26 cellular contexts compared by ENCODE assay signal in genomic region chr12:121751034-121751433, GRCh38. TPM values are rescaled to one million over a fixed set of nuclear protein-coding genes. Genes with fewer than 3 reads are reported as not detected.
DNase-seq lines count a peak whose midpoint lies in the region; ATAC-seq, FAIRE-seq and TF ChIP-seq lines count a peak whose summit lies in the region.
"Had no signal": no experiment of that assay in that cellular context is flagged by ENCODE, and none has a peak within 500 bp of the region (broad histone marks: within the 10 kb centered on the region; RNA-seq: fewer than 3 reads in every experiment).

No MANE protein-coding gene starts in this region.

- H3K27ac Mint-ChIP-seq in CD8-positive, alpha-beta memory T cell = no peak overlapping the region
- peak overlapping the region; percentile 71 for H3K27ac Mint-ChIP-seq in central memory CD8-positive, alpha-beta T cell (ENCODE audit: low read depth)
- peak overlapping the region in 2 of 6 donors; percentile 79 to 80 for H3K27ac Mint-ChIP-seq in immature natural killer cell
- H3K27ac Mint-ChIP-seq: HFFc6 had no signal

- no peak for FAIRE-seq in GM12891 (lab: Jason Lieb, UNC)
- FAIRE-seq: A549, D721Med, GM12878, GM18507, H54 had no signal

- H3K4me2 ChIP-seq in osteoblast (ENCODE audit: insufficient read depth, low read length) = no peak overlapping the region
- H3K4me2 ChIP-seq: A549; BLaER1 treated with 17β-estradiol and CSF1 and Interleukin-3, amounts not matched to agents 10 nM and 100 nM had no signal

- no peak overlapping the region for H3K4me3 ChIP-seq in CD8-positive, alpha-beta memory T cell (ENCODE audit: low read length)
- H3K4me3 ChIP-seq in osteoblast (ENCODE audit: insufficient read depth, low read length) = no peak overlapping the region
- H3K4me3 ChIP-seq: A549; BLaER1 treated with 17β-estradiol and CSF1 and Interleukin-3, amounts not matched to agents 10 nM and 100 nM; GM12878; HAP-1 had no signal

- no peak for TF ChIP-seq POLR2A in GM12891 (IDR thresholded peaks at IDR 0.05; ENCODE audit: low read depth, low read length)

- peaks cover 0 to 4% (median 0%) of the 10 kb centered on the region in 3 donors for H3K36me3 Mint-ChIP-seq in CD8-positive, alpha-beta memory T cell
- peaks cover 7% of the 10 kb centered on the region for H3K36me3 Mint-ChIP-seq in central memory CD8-positive, alpha-beta T cell (ENCODE audit: insufficient read depth)
- peaks cover 0 to 3% (median 0%) of the 10 kb centered on the region in 3 donors for H3K36me3 Mint-ChIP-seq in immature natural killer cell

- DNase-seq in CD8-positive, alpha-beta memory T cell = peak in 1 of 5 donors; percentile 48
- DNase-seq in central memory CD8-positive, alpha-beta T cell (ENCODE audit: low spot score in 2 of 2) = no peak
- DNase-seq in immature natural killer cell = peak in 2 of 3 donors; percentile 28 to 37
- peak; percentile 47 for DNase-seq in osteoblast (ENCODE audit: insufficient read length, low spot score, missing footprints)
- no peak for DNase-seq in cardiac septum (ENCODE audit: low spot score)
- DNase-seq in C1 segment of cervical spinal cord (lab: John Stamatoyannopoulos, UW) = no peak
- DNase-seq in GM12891 (ENCODE audit: insufficient read length, low spot score) = no peak
- DNase-seq: 8988T; ACHN; AML-193; BE2C; CD4-positive, alpha-beta memory T cell; DMS 273 treated with DMSO at 0.1 percent for 48 hours; DMS79; EL; GDM1; GOT3; HFFc6 had no signal

- no peak overlapping the region for H2AFZ ChIP-seq in osteoblast (ENCODE audit: low read length)

- no peak overlapping the region for H3K4me3 Mint-ChIP-seq in CD8-positive, alpha-beta memory T cell
- no peak overlapping the region for H3K4me3 Mint-ChIP-seq in central memory CD8-positive, alpha-beta T cell
- no peak overlapping the region for H3K4me3 Mint-ChIP-seq in immature natural killer cell
- H3K4me3 Mint-ChIP-seq: CD4-positive, alpha-beta memory T cell; HFFc6 had no signal

- peaks cover 0 to 1% (median 0%) of the 10 kb centered on the region in 5 donors for H3K9me3 Mint-ChIP-seq in CD8-positive, alpha-beta memory T cell
- no peaks in the 10 kb centered on the region for H3K9me3 Mint-ChIP-seq in central memory CD8-positive, alpha-beta T cell
- H3K9me3 Mint-ChIP-seq in immature natural killer cell = no peaks in the 10 kb centered on the region
- H3K9me3 Mint-ChIP-seq: CD4-positive, alpha-beta memory T cell; HFFc6 had no signal

- H3K27me3 Mint-ChIP-seq in CD8-positive, alpha-beta memory T cell = no peaks in the 10 kb centered on the region
- H3K27me3 Mint-ChIP-seq in central memory CD8-positive, alpha-beta T cell = no peaks in the 10 kb centered on the region
- H3K27me3 Mint-ChIP-seq in immature natural killer cell (ENCODE audit: low read depth in 3 of 3) = peaks cover 11 to 26% (median 13%) of the 10 kb centered on the region in 3 donors
- H3K27me3 Mint-ChIP-seq: CD4-positive, alpha-beta memory T cell had no signal

- peak overlapping the region; percentile 16 for H3K27ac ChIP-seq in CD8-positive, alpha-beta memory T cell (ENCODE audit: low read depth, low read length)
- no peak overlapping the region for H3K27ac ChIP-seq in osteoblast (ENCODE audit: low read depth, low read length)
- H3K27ac ChIP-seq: BLaER1 treated with 17β-estradiol and CSF1 and Interleukin-3, amounts not matched to agents 10 nM and 100 nM had no signal

- H3K4me1 ChIP-seq in CD8-positive, alpha-beta memory T cell (ENCODE audit: insufficient read depth, low read length) = no peaks in the 10 kb centered on the region
- peaks cover 4% of the 10 kb centered on the region for H3K4me1 ChIP-seq in osteoblast (ENCODE audit: insufficient read depth, low read length)
- H3K4me1 ChIP-seq: BE2C, HAP-1 had no signal

- TF ChIP-seq CTCF in osteoblast (IDR thresholded peaks at IDR 0.05; ENCODE audit: extremely low read depth, low read depth, low read length) = no peak

- ATAC-seq in central memory CD8-positive, alpha-beta T cell (replicated peaks; ENCODE audit: extremely low read depth, poor library complexity, severe bottlenecking) = no peak
- ATAC-seq in HG03469 (IDR thresholded peaks at IDR 0.05; ENCODE audit: unreplicated experiment) = no peak
- ATAC-seq: A549, GM12878 had no signal

- no peaks in the 10 kb centered on the region for H3K79me2 ChIP-seq in osteoblast (ENCODE audit: insufficient read depth, low read length)

- no peaks in the 10 kb centered on the region for H3K36me3 ChIP-seq in CD8-positive, alpha-beta memory T cell (ENCODE audit: insufficient read depth, low read length)
- no peaks in the 10 kb centered on the region for H3K36me3 ChIP-seq in osteoblast (ENCODE audit: insufficient read depth, low read length)

- no peaks in the 10 kb centered on the region for H4K20me1 ChIP-seq in osteoblast (ENCODE audit: insufficient read depth, low read length)

- H3K4me1 Mint-ChIP-seq in CD8-positive, alpha-beta memory T cell = peaks cover 5 to 11% (median 11%) of the 10 kb centered on the region in 3 donors
- no peaks in the 10 kb centered on the region for H3K4me1 Mint-ChIP-seq in central memory CD8-positive, alpha-beta T cell
- peaks cover 2 to 14% of the 10 kb centered on the region in 2 donors for H3K4me1 Mint-ChIP-seq in immature natural killer cell

- no peaks in the 10 kb centered on the region for H3K9me3 ChIP-seq in CD8-positive, alpha-beta memory T cell (ENCODE audit: low read length)
- H3K9me3 ChIP-seq in osteoblast (ENCODE audit: low read depth, low read length) = no peaks in the 10 kb centered on the region
- H3K9me3 ChIP-seq: A549; BE2C; BLaER1 treated with 17β-estradiol and CSF1 and Interleukin-3, amounts not matched to agents 10 nM and 100 nM; HAP-1 had no signal

- CTCF ChIA-PET in CD8-positive, alpha-beta memory T cell (lab: Charles Lee) = no interaction called here

- intact Hi-C loops in cardiac septum (cut with DNase I) = loop anchor here (5.0 kb wide), 1 partner anchor 39 kb away; the partner anchor contains the start of gene TMEM120B

- no peaks in the 10 kb centered on the region for H3K27me3 ChIP-seq in CD8-positive, alpha-beta memory T cell (ENCODE audit: insufficient read depth, low read length, poor library complexity, severe bottlenecking)
- no peaks in the 10 kb centered on the region for H3K27me3 ChIP-seq in osteoblast (ENCODE audit: insufficient read depth, low read length)
- H3K27me3 ChIP-seq: BE2C; BLaER1 treated with 17β-estradiol and CSF1 and Interleukin-3, amounts not matched to agents 10 nM and 100 nM had no signal

- POLR2A ChIA-PET in CD8-positive, alpha-beta memory T cell (lab: Charles Lee) = no interaction called here

TF ChIP-seq in GM12891, 5 proteins besides CTCF, POLR2A, EP300 and RAD21:
- TF ChIP-seq POLR2AphosphoS5 (IDR thresholded peaks at IDR 0.05; ENCODE audit: low read depth, low read length) (no peak), POU2F2 (IDR thresholded peaks at IDR 0.05; ENCODE audit: low read depth, low read length) (no peak), SPI1 (IDR thresholded peaks at IDR 0.05; ENCODE audit: low read depth, low read length) (no peak), PAX5 (IDR thresholded peaks at IDR 0.05; ENCODE audit: insufficient read depth, low read length, severe bottlenecking) (no peak), TAF1 (IDR thresholded peaks at IDR 0.05; ENCODE audit: low read depth, low read length) (no peak)

RNA-seq across cellular contexts. Expression of gene TMEM120B, which starts 38.5 kb away (rescaled TPM):
- total RNA-seq in CD8-positive, alpha-beta memory T cell = 10 to 100 TPM; 12.5 to 15.2 TPM
- 3.9 TPM for polyA plus RNA-seq in CD8-positive, alpha-beta memory T cell
- polyA plus RNA-seq in immature natural killer cell = 1 to 10 TPM; 1.8 to 4.0 (median 3.1) TPM
- total RNA-seq in osteoblast (8.3 TPM in 2 replicates), cardiac septum (6.2 TPM)
- polyA plus RNA-seq in GM12891 (2012; ENCODE audit: low read depth, missing spikeins) = 5.2 TPM

RNA-seq across cellular contexts. Expression of gene RHOF, which starts 42.5 kb away (rescaled TPM):
- total RNA-seq in CD8-positive, alpha-beta memory T cell = 100 to 1,000 TPM; 145 to 152 TPM
- polyA plus RNA-seq in CD8-positive, alpha-beta memory T cell = 139 TPM
- 100 to 1,000 TPM in 2 of 3 donors, 10 to 100 TPM in 1; 97.6 to 183 (median 128) TPM for polyA plus RNA-seq in immature natural killer cell
- total RNA-seq in osteoblast = 6.2 and 8.3 TPM in 2 replicates
- 20.9 TPM for total RNA-seq in cardiac septum
- polyA plus RNA-seq in GM12891 (2012; ENCODE audit: low read depth, missing spikeins) = 34.6 TPM

RNA-seq across cellular contexts. Expression of gene SETD1B, which starts 52.8 kb away (rescaled TPM):
- total RNA-seq in CD8-positive, alpha-beta memory T cell = 10 to 100 TPM; 31.3 to 31.9 TPM
- polyA plus RNA-seq in CD8-positive, alpha-beta memory T cell = 2.4 TPM
- 1 to 10 TPM in 1 of 3 donors, under 1 TPM in 1, not detected in 1; 0.56 to 2.3 TPM for polyA plus RNA-seq in immature natural killer cell
- total RNA-seq in osteoblast = 5.0 and 5.8 TPM in 2 replicates
- total RNA-seq in cardiac septum = 13.0 TPM
- polyA plus RNA-seq in GM12891 (2012; ENCODE audit: low read depth, missing spikeins) = 3.1 TPM

Comparison
In these comparisons a context has a peak if more than half of its experiments do, and no peak if none do; other contexts are left out.
1. DNase-seq: peak in immature natural killer cell (2 of 3) and osteoblast (single experiment); none in central memory CD8-positive, alpha-beta T cell (0 of 2), cardiac septum (single experiment), C1 segment of cervical spinal cord (0 of 14) and GM12891 (single experiment).